In genomic region chr9:129500166-129500862, GRCh38 we compare ENCODE assay signal across 11 cellular contexts.
DNase-seq lines count a peak whose midpoint lies in the region; ATAC-seq, FAIRE-seq and TF ChIP-seq lines count a peak whose summit lies in the region.
"Had no signal": no experiment of that assay in that cellular context is flagged by ENCODE, and none has a peak within 500 bp of the region (broad histone marks: within the 10 kb centered on the region; RNA-seq: fewer than 3 reads in every experiment).

No MANE protein-coding gene starts in this region.

- no peak overlapping the region for H2AK5ac ChIP-seq in neuronal stem cell (ENCODE audit: low read depth, low read length)

- no peak overlapping the region for H4K91ac ChIP-seq in neuronal stem cell (ENCODE audit: low read depth, low read length, poor library complexity)

- no peak overlapping the region for H3K23ac ChIP-seq in neuronal stem cell (ENCODE audit: low read depth, low read length, poor library complexity)

- H3K4me3 ChIP-seq in A549 = no peak overlapping the region
- no peak overlapping the region for H3K4me3 ChIP-seq in fibroblast of lung (replicated peaks in 1 of 4; ENCODE audit: control extremely low read depth in 1 of 4, insufficient read depth in 1 of 4, low read depth in 3 of 4, low read length in 4 of 4)
- H3K4me3 ChIP-seq in neuronal stem cell (ENCODE audit: low read length in 2 of 2) = no peak overlapping the region

- H3K9me3 ChIP-seq in A549 (no peaks in the 10 kb centered on the region), fibroblast of lung (ENCODE audit: control insufficient read depth, insufficient read depth, low read depth, low read length) (no peaks in the 10 kb centered on the region), neuronal stem cell (replicated peaks in 1 of 2; ENCODE audit: control insufficient read depth in 2 of 2, insufficient read depth in 1 of 2, low read depth in 1 of 2, low read length in 2 of 2) (no peaks in the 10 kb centered on the region)

- H3K36me3 ChIP-seq in fibroblast of lung (ENCODE audit: control insufficient read depth, insufficient read depth, low read length) (no peaks in the 10 kb centered on the region), neuronal stem cell (replicated peaks in 1 of 2; ENCODE audit: control insufficient read depth in 2 of 2, insufficient read depth in 2 of 2, low read length in 2 of 2) (peaks cover 0 to 18% of the 10 kb centered on the region in 2 donors)

- no peak overlapping the region for H3K9ac ChIP-seq in fibroblast of lung (ENCODE audit: insufficient read depth, low read length)
- no peak overlapping the region for H3K9ac ChIP-seq in neuronal stem cell (ENCODE audit: low read depth, low read length, poor library complexity)

- no peak overlapping the region for H2BK15ac ChIP-seq in neuronal stem cell (ENCODE audit: low read length)

- CTCF ChIA-PET in A549 (lab: Yijun Ruan, JAX) = interaction anchor here (0.9 to 9.8 kb wide), 8 partner anchors 12 to 368 kb away, joined by 3 to 90 read pairs (median 5); no protein-coding TSS in a partner anchor

- no peak overlapping the region for H2BK12ac ChIP-seq in neuronal stem cell (ENCODE audit: low read length)

- H3K4ac ChIP-seq in neuronal stem cell (ENCODE audit: low read length) = no peak overlapping the region

- peaks cover 4% of the 10 kb centered on the region for H3K79me2 ChIP-seq in fibroblast of lung (ENCODE audit: control insufficient read depth, insufficient read depth, low read length)

- TF ChIP-seq CTCF in A549 (IDR thresholded peaks at IDR 0.05) (no peak), fibroblast of lung (conservative IDR thresholded peaks at IDR 0.05 in 1 of 2, IDR thresholded peaks at IDR 0.05 in 1 of 2; ENCODE audit: low read depth in 1 of 2, low read length in 2 of 2) (no peak)

- H3K18ac ChIP-seq in neuronal stem cell (ENCODE audit: low read length) = peak overlapping the region; percentile 0

- H4K8ac ChIP-seq in neuronal stem cell (ENCODE audit: low read depth, low read length) = no peak overlapping the region

- H3K27me3 ChIP-seq in fibroblast of lung (ENCODE audit: control insufficient read depth, insufficient read depth, low read length) (no peaks in the 10 kb centered on the region), neuronal stem cell (ENCODE audit: control insufficient read depth in 3 of 3, insufficient read depth in 3 of 3, low read depth in 1 of 3, low read length in 3 of 3) (peaks cover 0 to 16% (median 0%) of the 10 kb centered on the region in 3 experiments)

- TF ChIP-seq RAD21 in A549 (conservative IDR thresholded peaks at IDR 0.05 in 1 of 2, IDR thresholded peaks at IDR 0.05 in 1 of 2) = no peak

- H2BK120ac ChIP-seq in neuronal stem cell (ENCODE audit: low read depth, low read length) = no peak overlapping the region

- no peak for TF ChIP-seq EP300 in A549 (IDR thresholded peaks at IDR 0.05)

- WGBS in A549 (ENCODE audit: missing lambda C conversion rate) = 69% methylated on average over 18 of the region's 18 CpGs
- WGBS in neuronal stem cell (ENCODE audit: extremely low coverage in 2 of 2, insufficient read length in 2 of 2, insufficient replicate concordance in 1 of 2), 2 donors = no CpG with 5 or more reads among the region's 18 CpGs

- no peak overlapping the region for H2BK5ac ChIP-seq in neuronal stem cell (ENCODE audit: low read length)

- no peaks in the 10 kb centered on the region for H4K20me1 ChIP-seq in fibroblast of lung (ENCODE audit: control insufficient read depth, extremely low read depth, insufficient read depth, low read length)

- POLR2A ChIA-PET in A549 (lab: Yijun Ruan, JAX) = interaction anchor here (1.0 to 1.5 kb wide), 3 partner anchors 71 to 326 kb away, joined by 3 to 4 read pairs (median 4); partner anchors contain the start of gene IER5L

- FAIRE-seq in A549 (lab: Jason Lieb, UNC) = no peak

- H3K14ac ChIP-seq in neuronal stem cell (ENCODE audit: low read length) = no peak overlapping the region

- H2AFZ ChIP-seq in fibroblast of lung (ENCODE audit: low read length) (no peak overlapping the region), neuronal stem cell (ENCODE audit: low read length) (peak overlapping the region; percentile 77)

- H3K4me1 ChIP-seq in A549 = peaks cover 68% of the 10 kb centered on the region
- peaks cover 29% of the 10 kb centered on the region for H3K4me1 ChIP-seq in fibroblast of lung (ENCODE audit: control insufficient read depth, extremely low read depth, insufficient read depth, low read length)
- peaks cover 33 to 47% of the 10 kb centered on the region in 2 donors for H3K4me1 ChIP-seq in neuronal stem cell (ENCODE audit: control insufficient read depth in 2 of 2, insufficient read depth in 1 of 2, low read depth in 1 of 2, low read length in 2 of 2)

- ATAC-seq in A549 = no peak
- ATAC-seq in GM18858 (IDR thresholded peaks at IDR 0.05; ENCODE audit: unreplicated experiment) = no peak
- ATAC-seq in GM18868 (IDR thresholded peaks at IDR 0.05; ENCODE audit: unreplicated experiment) = no peak
- no peak for ATAC-seq in HG02623 (IDR thresholded peaks at IDR 0.05; ENCODE audit: unreplicated experiment)

- peak in 1 of 2 experiments; percentile 49 for DNase-seq in A549 (ENCODE audit: low read depth in 1 of 2, low spot score in 1 of 2)
- peak; percentile 49 for DNase-seq in NCI-H2227 (lab: John Stamatoyannopoulos, UW; ENCODE audit: unreplicated experiment)
- peak in 1 of 2 donors; percentile 78 for DNase-seq in fibroblast of lung (ENCODE audit: low read depth in 2 of 2)
- DNase-seq in neuronal stem cell (ENCODE audit: low spot score) = peak; percentile 84
- DNase-seq in NOMO-1 (lab: John Stamatoyannopoulos, UW; ENCODE audit: unreplicated experiment in 2 of 2) = no peak
- DNase-seq: erythroblast, MM.1S, SHP77 treated with DMSO at 0.1 percent for 48 hours had no signal

- no peak for TF ChIP-seq POLR2A in A549 (IDR thresholded peaks at IDR 0.05; ENCODE audit: low read length)

- H3K4me2 ChIP-seq in A549 (no peak overlapping the region), fibroblast of lung (ENCODE audit: extremely low read depth, insufficient read depth, low read length) (no peak overlapping the region), neuronal stem cell (ENCODE audit: insufficient read depth, low read length, poor library complexity, severe bottlenecking) (peak overlapping the region; percentile 40)

- H3K27ac ChIP-seq in A549 = peak overlapping the region; percentile 99 to 100
- peak overlapping the region; percentile 51 for H3K27ac ChIP-seq in fibroblast of lung (ENCODE audit: insufficient read depth, low read length)
- H3K27ac ChIP-seq in neuronal stem cell (replicated peaks; ENCODE audit: low read length) = no peak overlapping the region

- H3K79me1 ChIP-seq in neuronal stem cell (ENCODE audit: low read depth, low read length) = no peaks in the 10 kb centered on the region

TF ChIP-seq in A549, 52 proteins besides CTCF, POLR2A, EP300 and RAD21:
- TF ChIP-seq HOXA7 (CRISPR knock-in tag; IDR thresholded peaks at IDR 0.05) (no peak), REST (IDR thresholded peaks at IDR 0.05) (no peak), NFE2L2 (conservative IDR thresholded peaks at IDR 0.05; ENCODE audit: low read length) (no peak), HOXB13 (CRISPR knock-in tag; IDR thresholded peaks at IDR 0.05; ENCODE audit: low read depth) (no peak)

Comparison
In these comparisons a context has a peak if more than half of its experiments do, and no peak if none do; other contexts are left out.
1. DNase-seq: peak in NCI-H2227 (single experiment) and neuronal stem cell (single experiment); none in NOMO-1 (0 of 2).